In the genomic region with DNA sequence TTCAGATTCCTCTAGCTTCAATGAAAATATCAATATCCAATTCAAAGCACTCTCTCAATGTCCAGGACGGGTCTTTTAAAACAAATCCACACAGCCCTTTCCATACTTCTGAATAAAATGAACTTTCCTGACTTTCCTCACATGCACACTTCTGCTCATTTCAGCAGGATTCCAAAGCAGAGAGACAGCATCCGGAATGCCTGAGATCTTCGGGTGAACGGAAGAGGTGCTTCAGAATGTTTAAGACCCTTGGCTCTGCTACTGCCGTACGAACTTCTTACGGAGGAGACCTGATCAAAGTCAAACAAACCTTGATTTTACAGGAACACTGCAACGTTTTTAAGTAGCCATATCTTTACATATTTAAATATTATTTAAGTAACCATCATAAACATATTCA, we compare ENCODE assay signal across 15 cellular contexts.
DNase-seq lines count a peak whose midpoint lies in the region; ATAC-seq and TF ChIP-seq lines count a peak whose summit lies in the region.
"Had no signal": no experiment of that assay in that cellular context is flagged by ENCODE, and none has a peak within 500 bp of the region (broad histone marks: within the 10 kb centered on the region; RNA-seq: fewer than 3 reads in every experiment).

No MANE protein-coding gene starts in this region.

- no peaks in the 10 kb centered on the region for H3K36me3 Mint-ChIP-seq in MCF 10A (ENCODE audit: insufficient read depth, unreplicated experiment)
- H3K36me3 Mint-ChIP-seq in WTC11: no peaks in the 10 kb centered on the region

- H3K9me3 ChIP-seq in breast epithelium: no peaks in the 10 kb centered on the region
- no peaks in the 10 kb centered on the region for H3K9me3 ChIP-seq in hepatocyte (ENCODE audit: low read depth)
- H3K9me3 ChIP-seq in neuronal stem cell (replicated peaks in 1 of 2; ENCODE audit: control insufficient read depth in 2 of 2, insufficient read depth in 1 of 2, low read depth in 1 of 2, low read length in 2 of 2): no peaks in the 10 kb centered on the region
- H3K9me3 ChIP-seq in heart left ventricle: no peaks in the 10 kb centered on the region
- H3K9me3 ChIP-seq in aorta (ENCODE audit: control insufficient read depth, low read length): no peaks in the 10 kb centered on the region
- H3K9me3 ChIP-seq: SJSA1 had no signal

- CTCF ChIA-PET in MCF 10A (lab: Yijun Ruan, JAX) (interaction anchor here (0.5 to 0.9 kb wide), 8 partner anchors 8 to 1538 kb away, joined by 3 to 7 read pairs (median 4); no protein-coding TSS in a partner anchor), WTC11 (lab: Charles Lee) (interaction anchor here (1.0 kb wide), 1 partner anchor 83 kb away, joined by 3 read pairs; no protein-coding TSS in a partner anchor)

- H2BK12ac ChIP-seq in neuronal stem cell (ENCODE audit: low read length): no peak overlapping the region

- no peak overlapping the region for H4K91ac ChIP-seq in neuronal stem cell (ENCODE audit: low read depth, low read length, poor library complexity)

- H3K4me2 ChIP-seq in hepatocyte: peak overlapping the region; percentile 57
- H3K4me2 ChIP-seq in neuronal stem cell (ENCODE audit: insufficient read depth, low read length, poor library complexity, severe bottlenecking): no peak overlapping the region

- no peak overlapping the region for H2BK120ac ChIP-seq in neuronal stem cell (ENCODE audit: low read depth, low read length)

- peak overlapping the region; percentile 13 for H2AFZ ChIP-seq in hepatocyte
- H2AFZ ChIP-seq in neuronal stem cell (ENCODE audit: low read length): no peak overlapping the region

- POLR2A ChIA-PET in MCF 10A (lab: Yijun Ruan, JAX) (no interaction called here), WTC11 (lab: Charles Lee) (no interaction called here)

- H3K27ac ChIP-seq in breast epithelium (no peak overlapping the region), hepatocyte (no peak overlapping the region), neuronal stem cell (replicated peaks; ENCODE audit: low read length) (no peak overlapping the region), heart left ventricle (no peak overlapping the region), aorta (ENCODE audit: low read depth in 1 of 2, low read length in 2 of 2) (no peak overlapping the region)
- H3K27ac ChIP-seq: SJSA1 had no signal

- intact Hi-C loops in MCF 10A (cut with micrococcal nuclease) (loop anchor here (10.0 kb wide), 2 partner anchors 277 to 557 kb away; no protein-coding TSS in a partner anchor), breast epithelium (cut with DNase I; ENCODE audit: low total_unique reads) (no loop called here), heart left ventricle (cut with DNase I) (loop anchor here in 7 of 10 donors (2.0 to 10.0 kb wide), 4 partner anchors 857 to 1090 kb away; no protein-coding TSS in a partner anchor), aorta (cut with DNase I) (loop anchor here (5.0 to 10.0 kb wide), 2 partner anchors 1085 to 1087 kb away; no protein-coding TSS in a partner anchor)

- H4K20me1 ChIP-seq in hepatocyte (ENCODE audit: insufficient read depth, poor library complexity, severe bottlenecking): no peaks in the 10 kb centered on the region

- no peak overlapping the region for H3K23ac ChIP-seq in neuronal stem cell (ENCODE audit: low read depth, low read length, poor library complexity)

- H3K4ac ChIP-seq in neuronal stem cell (ENCODE audit: low read length): no peak overlapping the region

- BruUV-seq in MCF 10A (replicated peaks; lab: Mats Ljungman, UMichigan): no TSS peak

- H3K4me3 ChIP-seq in breast epithelium (no peak overlapping the region), hepatocyte (no peak overlapping the region), neuronal stem cell (ENCODE audit: low read length in 2 of 2) (no peak overlapping the region), heart left ventricle (no peak overlapping the region), aorta (ENCODE audit: low read length in 2 of 2) (no peak overlapping the region)
- H3K4me3 ChIP-seq: GM12878, K562 had no signal

- H3K36me3 ChIP-seq in breast epithelium (no peaks in the 10 kb centered on the region), hepatocyte (replicated peaks; ENCODE audit: insufficient read depth, low read depth) (no peaks in the 10 kb centered on the region), neuronal stem cell (replicated peaks in 1 of 2; ENCODE audit: control insufficient read depth in 2 of 2, insufficient read depth in 2 of 2, low read length in 2 of 2) (no peaks in the 10 kb centered on the region), heart left ventricle (no peaks in the 10 kb centered on the region), aorta (ENCODE audit: control insufficient read depth in 1 of 2, insufficient read depth in 2 of 2, low read length in 1 of 2) (no peaks in the 10 kb centered on the region)
- H3K36me3 ChIP-seq: SJSA1 had no signal

- 44% methylated on average over 8 of the region's 8 CpGs for WGBS in hepatocyte (ENCODE audit: low lambda C conversion rate, missing lambda C conversion rate)
- WGBS in neuronal stem cell (ENCODE audit: extremely low coverage in 2 of 2, insufficient read length in 2 of 2, insufficient replicate concordance in 1 of 2), 2 donors: no CpG with 5 or more reads among the region's 8 CpGs
- 55 to 62% (median 60%) methylated on average over 8 of the region's 8 CpGs for WGBS in heart left ventricle, 4 donors
- WGBS in aorta, 2 donors: 81 to 82% methylated on average over 8 of the region's 8 CpGs

- no peak overlapping the region for H3K9ac ChIP-seq in neuronal stem cell (ENCODE audit: low read depth, low read length, poor library complexity)

- no peak for TF ChIP-seq POLR2A in breast epithelium (IDR thresholded peaks at IDR 0.05)
- TF ChIP-seq POLR2A in heart left ventricle (IDR thresholded peaks at IDR 0.05): no peak

- H2BK15ac ChIP-seq in neuronal stem cell (ENCODE audit: low read length): no peak overlapping the region

- H3K4me1 ChIP-seq in breast epithelium (no peaks in the 10 kb centered on the region), hepatocyte (ENCODE audit: insufficient read depth) (peaks cover 15% of the 10 kb centered on the region), neuronal stem cell (ENCODE audit: control insufficient read depth in 2 of 2, insufficient read depth in 1 of 2, low read depth in 1 of 2, low read length in 2 of 2) (no peaks in the 10 kb centered on the region), heart left ventricle (peaks cover 0 to 6% (median 0%) of the 10 kb centered on the region in 12 donors), aorta (ENCODE audit: control insufficient read depth in 1 of 2, insufficient read depth in 2 of 2, low read length in 2 of 2) (peaks cover 0 to 1% of the 10 kb centered on the region in 2 donors)
- H3K4me1 ChIP-seq: SJSA1 had no signal

- H3K14ac ChIP-seq in neuronal stem cell (ENCODE audit: low read length): no peak overlapping the region

- no peak overlapping the region for H3K18ac ChIP-seq in neuronal stem cell (ENCODE audit: low read length)

- DNase-seq in MCF 10A (ENCODE audit: unreplicated experiment) (no peak), breast epithelium (ENCODE audit: low spot score in 2 of 2) (no peak), WTC11 (ENCODE audit: low spot score) (no peak), hepatocyte (ENCODE audit: low spot score) (no peak), neuronal stem cell (ENCODE audit: low spot score) (no peak), heart left ventricle (no peak), aorta (no peak)
- DNase-seq in stimulated activated CD4-positive, alpha-beta T cell treated with anti-CD3 and anti-CD28 coated beads, Interleukin-4, amount 100 ng/mL, for 24 hours: no peak
- DNase-seq: H7, NCI-H187 treated with DMSO at 0.1 percent for 48 hours, NCI-H510A had no signal

- H2BK5ac ChIP-seq in neuronal stem cell (ENCODE audit: low read length): no peak overlapping the region

- H3K27me3 ChIP-seq in breast epithelium (no peaks in the 10 kb centered on the region), hepatocyte (no peaks in the 10 kb centered on the region), neuronal stem cell (ENCODE audit: control insufficient read depth in 3 of 3, insufficient read depth in 3 of 3, low read depth in 1 of 3, low read length in 3 of 3) (no peaks in the 10 kb centered on the region), heart left ventricle (peaks cover 0 to 12% (median 0%) of the 10 kb centered on the region in 9 donors), aorta (ENCODE audit: control insufficient read depth in 1 of 2, insufficient read depth in 2 of 2, low read length in 1 of 2) (no peaks in the 10 kb centered on the region)
- H3K27me3 ChIP-seq: SJSA1 had no signal

- H3K79me1 ChIP-seq in neuronal stem cell (ENCODE audit: low read depth, low read length): no peaks in the 10 kb centered on the region

- ATAC-seq in WTC11 (no peak), heart left ventricle (no peak), aorta (ENCODE audit: low FRiP score) (no peak)

- no peaks in the 10 kb centered on the region for H3K27me3 Mint-ChIP-seq in MCF 10A (ENCODE audit: insufficient read depth, unreplicated experiment)
- no peaks in the 10 kb centered on the region for H3K27me3 Mint-ChIP-seq in WTC11 (ENCODE audit: low read depth)

- H3K9me3 Mint-ChIP-seq in MCF 10A (ENCODE audit: unreplicated experiment) (no peaks in the 10 kb centered on the region), WTC11 (no peaks in the 10 kb centered on the region)

- H3K4me3 Mint-ChIP-seq in MCF 10A (ENCODE audit: unreplicated experiment) (peak overlapping the region; percentile 4), WTC11 (no peak overlapping the region)
- H3K4me3 Mint-ChIP-seq: B cell had no signal

- no peak overlapping the region for H2AK5ac ChIP-seq in neuronal stem cell (ENCODE audit: low read depth, low read length)

- H3K27ac Mint-ChIP-seq in MCF 10A (ENCODE audit: low read depth, unreplicated experiment) (no peak overlapping the region), WTC11 (peak overlapping the region; percentile 60; the same call in 1 of the 2 replicates)
- H3K27ac Mint-ChIP-seq: B cell had no signal

- H3K9me2 ChIP-seq in hepatocyte (replicated peaks; ENCODE audit: insufficient read depth): no peaks in the 10 kb centered on the region

- no peak for TF ChIP-seq CTCF in MCF 10A (IDR thresholded peaks at IDR 0.05; ENCODE audit: unreplicated experiment)
- TF ChIP-seq CTCF in breast epithelium (IDR thresholded peaks at IDR 0.05): no peak
- no peak for TF ChIP-seq CTCF in WTC11 (IDR thresholded peaks at IDR 0.05)
- no peak for TF ChIP-seq CTCF in hepatocyte (IDR thresholded peaks at IDR 0.05; ENCODE audit: poor library complexity)
- no peak for TF ChIP-seq CTCF in heart left ventricle (IDR thresholded peaks at IDR 0.05)

- H3K4me1 Mint-ChIP-seq in MCF 10A (ENCODE audit: insufficient read depth, unreplicated experiment) (peaks cover 6% of the 10 kb centered on the region), WTC11 (no peaks in the 10 kb centered on the region; the same call in 1 of the 2 replicates)
- H3K4me1 Mint-ChIP-seq: B cell had no signal

- no peaks in the 10 kb centered on the region for H3K79me2 ChIP-seq in hepatocyte

- H4K8ac ChIP-seq in neuronal stem cell (ENCODE audit: low read depth, low read length): no peak overlapping the region

TF ChIP-seq in WTC11, 78 proteins besides CTCF, POLR2A, EP300 and RAD21 (continues in another document):
- TF ChIP-seq EMX1 (CRISPR knock-in tag; IDR thresholded peaks at IDR 0.05): no peak
- TF ChIP-seq GABPB1 (CRISPR knock-in tag; IDR thresholded peaks at IDR 0.05): no peak
- TF ChIP-seq RORB (CRISPR knock-in tag; IDR thresholded peaks at IDR 0.05): no peak
